In genomic region chr1:179314928-179315327, GRCh38 we compare ENCODE assay signal across 17 cellular contexts. TPM values are rescaled to one million over a fixed set of nuclear protein-coding genes. Genes with fewer than 3 reads are reported as not detected.
DNase-seq lines count a peak whose midpoint lies in the region; ATAC-seq and TF ChIP-seq lines count a peak whose summit lies in the region.
"Had no signal": no experiment of that assay in that cellular context is flagged by ENCODE, and none has a peak within 500 bp of the region (broad histone marks: within the 10 kb centered on the region; RNA-seq: fewer than 3 reads in every experiment).

No MANE protein-coding gene starts in this region.

- H3K4me1 ChIP-seq in HEK293 (ENCODE audit: control insufficient read depth, insufficient read depth, low read length) (no peaks in the 10 kb centered on the region), mammary epithelial cell (ENCODE audit: insufficient read depth, low read length) (peaks cover 10% of the 10 kb centered on the region)
- H3K4me1 ChIP-seq: BLaER1 had no signal

- H3K4me1 Mint-ChIP-seq in activated CD8-positive, alpha-beta T cell treated with anti-CD3 and anti-CD28 coated beads for 36 hours (ENCODE audit: low read depth): peaks cover 35% of the 10 kb centered on the region
- H3K4me1 Mint-ChIP-seq in activated CD8-positive, alpha-beta T cell treated with anti-CD3 and anti-CD28 coated beads, Interleukin-2, amount 10 ng/mL, durations not matched to agents 7 days and 5 days (ENCODE audit: low read depth): peaks cover 12% of the 10 kb centered on the region
- H3K4me1 Mint-ChIP-seq in memory B cell: peaks cover 5% of the 10 kb centered on the region

- CTCF ChIA-PET in activated CD8-positive, alpha-beta T cell treated with anti-CD3 and anti-CD28 coated beads for 36 hours (lab: Charles Lee): no interaction called here
- CTCF ChIA-PET in activated CD8-positive, alpha-beta T cell treated with anti-CD3 and anti-CD28 coated beads, Interleukin-2, amount 10 ng/mL, durations not matched to agents 7 days and 5 days (lab: Charles Lee): no interaction called here
- CTCF ChIA-PET in HEK293 (lab: Yijun Ruan, JAX): interaction anchor here (0.6 kb wide), 1 partner anchor 109 kb away, joined by 3 read pairs; no protein-coding TSS in a partner anchor
- CTCF ChIA-PET in mammary epithelial cell (lab: Charles Lee; ENCODE audit: low non-redundant PET): no interaction called here

- H3K27me3 Mint-ChIP-seq in activated CD8-positive, alpha-beta T cell treated with anti-CD3 and anti-CD28 coated beads for 36 hours: no peaks in the 10 kb centered on the region
- H3K27me3 Mint-ChIP-seq in activated CD8-positive, alpha-beta T cell treated with anti-CD3 and anti-CD28 coated beads, Interleukin-2, amount 10 ng/mL, durations not matched to agents 7 days and 5 days (ENCODE audit: low read depth): no peaks in the 10 kb centered on the region
- H3K27me3 Mint-ChIP-seq in memory B cell: no peaks in the 10 kb centered on the region

- no peak for DNase-seq in activated CD8-positive, alpha-beta T cell treated with anti-CD3 and anti-CD28 coated beads for 36 hours
- DNase-seq in activated CD8-positive, alpha-beta T cell treated with anti-CD3 and anti-CD28 coated beads, Interleukin-2, amount 10 ng/mL, durations not matched to agents 7 days and 5 days: no peak
- DNase-seq in mammary epithelial cell: peak; percentile 2
- no peak for DNase-seq in memory B cell (ENCODE audit: low spot score in 2 of 2)
- no peak for DNase-seq in DMS79 treated with DMSO at 0.1 percent for 48 hours (lab: John Stamatoyannopoulos, UW)
- DNase-seq in WERI-Rb-1: no peak
- DNase-seq: HFFc6, Kasumi-1, NCI-H187 treated with DMSO at 0.1 percent for 48 hours, NCI-H446 treated with DMSO at 0.1 percent for 48 hours, NCI-H774 had no signal

- no peak for ATAC-seq in activated CD8-positive, alpha-beta T cell treated with anti-CD3 and anti-CD28 coated beads for 36 hours
- ATAC-seq in activated CD8-positive, alpha-beta T cell treated with anti-CD3 and anti-CD28 coated beads, Interleukin-2, amount 10 ng/mL, durations not matched to agents 7 days and 5 days: no peak
- ATAC-seq in memory B cell (ENCODE audit: low read depth): no peak
- ATAC-seq in GM19035 (IDR thresholded peaks at IDR 0.05; ENCODE audit: unreplicated experiment): no peak
- ATAC-seq: HepG2 had no signal

- in situ Hi-C loops in mammary epithelial cell (cut with MboI; ENCODE audit: low sequenced_read_pairs in 2 of 2): no loop called here

- no peak overlapping the region for H3K9ac ChIP-seq in mammary epithelial cell (ENCODE audit: insufficient read depth, low read length)
- H3K9ac ChIP-seq: BLaER1 had no signal

- POLR2A ChIA-PET in activated CD8-positive, alpha-beta T cell treated with anti-CD3 and anti-CD28 coated beads for 36 hours (lab: Charles Lee): no interaction called here
- POLR2A ChIA-PET in activated CD8-positive, alpha-beta T cell treated with anti-CD3 and anti-CD28 coated beads, Interleukin-2, amount 10 ng/mL, durations not matched to agents 7 days and 5 days (lab: Charles Lee): no interaction called here
- POLR2A ChIA-PET in HEK293 (lab: Yijun Ruan, JAX): no interaction called here

- intact Hi-C loops in activated CD8-positive, alpha-beta T cell treated with anti-CD3 and anti-CD28 coated beads for 36 hours (cut with micrococcal nuclease): no loop called here
- intact Hi-C loops in mammary epithelial cell (cut with micrococcal nuclease): no loop called here

- H3K4me3 Mint-ChIP-seq in activated CD8-positive, alpha-beta T cell treated with anti-CD3 and anti-CD28 coated beads for 36 hours: no peak overlapping the region
- no peak overlapping the region for H3K4me3 Mint-ChIP-seq in activated CD8-positive, alpha-beta T cell treated with anti-CD3 and anti-CD28 coated beads, Interleukin-2, amount 10 ng/mL, durations not matched to agents 7 days and 5 days
- no peak overlapping the region for H3K4me3 Mint-ChIP-seq in memory B cell
- H3K4me3 Mint-ChIP-seq: HFFc6 had no signal

- no peak overlapping the region for H3K4me2 ChIP-seq in mammary epithelial cell (ENCODE audit: insufficient read depth, low read depth, low read length)
- H3K4me2 ChIP-seq: BLaER1 had no signal

- dilution Hi-C loops in mammary epithelial cell (cut with HindIII; ENCODE audit: low sequenced_read_pairs): no loop called here

- 97% methylated on average over 3 of the region's 3 CpGs for WGBS in mammary epithelial cell (ENCODE audit: low coverage, missing lambda C conversion rate)

- no peaks in the 10 kb centered on the region for H3K9me3 Mint-ChIP-seq in activated CD8-positive, alpha-beta T cell treated with anti-CD3 and anti-CD28 coated beads for 36 hours
- H3K9me3 Mint-ChIP-seq in activated CD8-positive, alpha-beta T cell treated with anti-CD3 and anti-CD28 coated beads, Interleukin-2, amount 10 ng/mL, durations not matched to agents 7 days and 5 days (ENCODE audit: insufficient read depth): no peaks in the 10 kb centered on the region
- no peaks in the 10 kb centered on the region for H3K9me3 Mint-ChIP-seq in memory B cell
- H3K9me3 Mint-ChIP-seq: HFFc6 had no signal

- H3K27me3 ChIP-seq in mammary epithelial cell (ENCODE audit: insufficient read depth, low read length) (no peaks in the 10 kb centered on the region), WERI-Rb-1 (ENCODE audit: insufficient read depth, low read depth, severe bottlenecking) (no peaks in the 10 kb centered on the region)
- H3K27me3 ChIP-seq: BLaER1 had no signal

- peak overlapping the region; percentile 28 for H3K27ac Mint-ChIP-seq in activated CD8-positive, alpha-beta T cell treated with anti-CD3 and anti-CD28 coated beads for 36 hours
- H3K27ac Mint-ChIP-seq in activated CD8-positive, alpha-beta T cell treated with anti-CD3 and anti-CD28 coated beads, Interleukin-2, amount 10 ng/mL, durations not matched to agents 7 days and 5 days: no peak overlapping the region
- H3K27ac Mint-ChIP-seq in memory B cell: peak overlapping the region; percentile 35
- H3K27ac Mint-ChIP-seq: HFFc6 had no signal

- no peak overlapping the region for H2AFZ ChIP-seq in mammary epithelial cell (ENCODE audit: low read depth, low read length)

- no peak overlapping the region for H3K27ac ChIP-seq in HEK293 (ENCODE audit: extremely low read depth, low read depth, low read length)
- no peak overlapping the region for H3K27ac ChIP-seq in mammary epithelial cell (ENCODE audit: insufficient read depth, low read depth, low read length)
- H3K27ac ChIP-seq in WERI-Rb-1: no peak overlapping the region
- H3K27ac ChIP-seq: 22Rv1, BLaER1 had no signal

- H3K36me3 ChIP-seq in HEK293 (ENCODE audit: control insufficient read depth in 2 of 2, insufficient read depth in 1 of 2, low read length in 2 of 2) (peaks cover 0 to 16% of the 10 kb centered on the region in 2 experiments; a peak in 1 of 3 replicates), mammary epithelial cell (ENCODE audit: insufficient read depth, low read length) (no peaks in the 10 kb centered on the region), WERI-Rb-1 (peaks cover 34% of the 10 kb centered on the region)

- H3K9me3 ChIP-seq in HEK293 (ENCODE audit: control insufficient read depth, insufficient read depth, low read depth, low read length): no peaks in the 10 kb centered on the region
- no peaks in the 10 kb centered on the region for H3K9me3 ChIP-seq in mammary epithelial cell (replicated peaks; ENCODE audit: insufficient read depth, low read length)
- H3K9me3 ChIP-seq in WERI-Rb-1 (ENCODE audit: severe bottlenecking): no peaks in the 10 kb centered on the region

- TF ChIP-seq CTCF in activated CD8-positive, alpha-beta T cell treated with anti-CD3 and anti-CD28 coated beads for 36 hours (IDR thresholded peaks at IDR 0.05): no peak
- TF ChIP-seq CTCF in HEK293 (tag by site-specific recombination; IDR thresholded peaks at IDR 0.05): no peak
- TF ChIP-seq CTCF in mammary epithelial cell (conservative IDR thresholded peaks at IDR 0.05 in 1 of 2, IDR thresholded peaks at IDR 0.05 in 1 of 2; ENCODE audit: extremely low read depth in 1 of 2, insufficient read depth in 1 of 2, low read depth in 1 of 2, low read length in 2 of 2): no peak
- no peak for TF ChIP-seq CTCF in WERI-Rb-1 (IDR thresholded peaks at IDR 0.05; ENCODE audit: low read depth, low read length)

- no peaks in the 10 kb centered on the region for H4K20me1 ChIP-seq in mammary epithelial cell (ENCODE audit: insufficient read depth, low read length)

- peaks cover 56% of the 10 kb centered on the region for H3K36me3 Mint-ChIP-seq in activated CD8-positive, alpha-beta T cell treated with anti-CD3 and anti-CD28 coated beads for 36 hours (ENCODE audit: low read depth)
- peaks cover 40% of the 10 kb centered on the region for H3K36me3 Mint-ChIP-seq in activated CD8-positive, alpha-beta T cell treated with anti-CD3 and anti-CD28 coated beads, Interleukin-2, amount 10 ng/mL, durations not matched to agents 7 days and 5 days (ENCODE audit: low read depth)
- H3K36me3 Mint-ChIP-seq in memory B cell: peaks cover 21% of the 10 kb centered on the region

- no TSS peak for BruUV-seq in mammary epithelial cell (replicated peaks; lab: Mats Ljungman, UMichigan)

- H3K79me2 ChIP-seq in mammary epithelial cell (ENCODE audit: insufficient read depth, low read length): peaks cover 47% of the 10 kb centered on the region

- H3K4me3 ChIP-seq in HEK293 (ENCODE audit: low read depth, low read length) (no peak overlapping the region), mammary epithelial cell (replicated peaks in 1 of 3; ENCODE audit: insufficient read depth in 1 of 3, low read depth in 2 of 3, low read length in 3 of 3) (no peak overlapping the region), WERI-Rb-1 (ENCODE audit: low read depth, low read length) (no peak overlapping the region)
- H3K4me3 ChIP-seq: BLaER1 had no signal

TF ChIP-seq in HEK293, 187 proteins besides CTCF, POLR2A, EP300 and RAD21 (continues in another document):
- TF ChIP-seq ZNF660 (tag by site-specific recombination; IDR thresholded peaks at IDR 0.05) (peak; percentile 96), ZBTB17 (tag by site-specific recombination; IDR thresholded peaks at IDR 0.05) (no peak)

RNA-seq across cellular contexts. Expression of gene SOAT1, which starts 21.3 kb away (rescaled TPM):
- total RNA-seq in activated CD8-positive, alpha-beta T cell treated with anti-CD3 and anti-CD28 coated beads for 36 hours: 10 to 100 TPM; 58.0 to 58.7 TPM
- total RNA-seq in activated CD8-positive, alpha-beta T cell treated with anti-CD3 and anti-CD28 coated beads, Interleukin-2, amount 10 ng/mL, durations not matched to agents 7 days and 5 days: 10 to 100 TPM; 76.1 to 78.3 TPM
- total RNA-seq in mammary epithelial cell: 10 to 100 TPM; 22.3 to 40.3 TPM
- polyA plus RNA-seq in mammary epithelial cell: 18.2 TPM
- polyA minus RNA-seq in mammary epithelial cell: 24.5 TPM

RNA-seq across cellular contexts. Expression of gene AXDND1, which starts 50.8 kb away (rescaled TPM):
- total RNA-seq in activated CD8-positive, alpha-beta T cell treated with anti-CD3 and anti-CD28 coated beads for 36 hours: 1 to 10 TPM in 1 of 2 experiments, under 1 TPM in 1; 0.27 to 1.5 TPM
- total RNA-seq in activated CD8-positive, alpha-beta T cell treated with anti-CD3 and anti-CD28 coated beads, Interleukin-2, amount 10 ng/mL, durations not matched to agents 7 days and 5 days: 1 to 10 TPM; 1.4 TPM
- 1 to 10 TPM in 1 of 2 donors, under 1 TPM in 1; 0.67 to 1.3 TPM for total RNA-seq in mammary epithelial cell
- 0.15 TPM for polyA plus RNA-seq in mammary epithelial cell
- not detected for polyA minus RNA-seq in mammary epithelial cell
- polyA plus RNA-seq: H1 had no signal
